In genomic region chr20:12068146-12068545, GRCh38 we compare ENCODE assay signal across 25 cellular contexts.
DNase-seq lines count a peak whose midpoint lies in the region; ATAC-seq and TF ChIP-seq lines count a peak whose summit lies in the region.
"Had no signal": no experiment of that assay in that cellular context is flagged by ENCODE, and none has a peak within 500 bp of the region (broad histone marks: within the 10 kb centered on the region; RNA-seq: fewer than 3 reads in every experiment).

No MANE protein-coding gene starts in this region.

- H3F3A ChIP-seq in GM23338 (replicated peaks; ENCODE audit: low read depth): no peaks in the 10 kb centered on the region

- H3K9ac ChIP-seq in NT2/D1 (ENCODE audit: insufficient read length, low read depth): no peak overlapping the region
- H3K9ac ChIP-seq in trophoblast cell (ENCODE audit: low read length): no peak overlapping the region
- H3K9ac ChIP-seq: BLaER1, SK-N-SH had no signal

- H3K4me3 Mint-ChIP-seq in GM23338: no peak overlapping the region
- H3K4me3 Mint-ChIP-seq in activated CD4-positive, alpha-beta T cell treated with anti-CD3 and anti-CD28 coated beads, Interleukin-2, amount 10 ng/mL, durations not matched to agents 7 days and 5 days: no peak overlapping the region
- H3K4me3 Mint-ChIP-seq in activated CD4-positive, alpha-beta T cell treated with anti-CD3 and anti-CD28 coated beads for 36 hours: no peak overlapping the region
- H3K4me3 Mint-ChIP-seq: activated B cell treated with CpG ODN at 0.5 μM for 24 hours; activated naive CD4-positive, alpha-beta T cell treated with anti-CD3 and anti-CD28 coated beads, Interleukin-2, amount 10 ng/mL, durations not matched to agents 7 days and 5 days; activated T-cell treated with anti-CD3 and anti-CD28 coated beads, Interleukin-2, amount 50 U/mL, for 24 hours; immature natural killer cell had no signal

- no peak overlapping the region; the same call in 1 of the 2 replicates for H3K27ac Mint-ChIP-seq in GM23338
- H3K27ac Mint-ChIP-seq in activated CD4-positive, alpha-beta T cell treated with anti-CD3 and anti-CD28 coated beads, Interleukin-2, amount 10 ng/mL, durations not matched to agents 7 days and 5 days: no peak overlapping the region
- H3K27ac Mint-ChIP-seq in activated CD4-positive, alpha-beta T cell treated with anti-CD3 and anti-CD28 coated beads for 36 hours: no peak overlapping the region
- H3K27ac Mint-ChIP-seq: activated B cell treated with CpG ODN at 0.5 μM for 24 hours; activated naive CD4-positive, alpha-beta T cell treated with anti-CD3 and anti-CD28 coated beads, Interleukin-2, amount 10 ng/mL, durations not matched to agents 7 days and 5 days; activated T-cell treated with anti-CD3 and anti-CD28 coated beads, Interleukin-2, amount 50 U/mL, for 24 hours; immature natural killer cell had no signal

- H2AK5ac ChIP-seq in trophoblast cell (ENCODE audit: low read length): no peak overlapping the region

- H3K27ac ChIP-seq in GM23338 (ENCODE audit: low read depth) (no peak overlapping the region), trophoblast cell (ENCODE audit: low read depth, low read length) (no peak overlapping the region)
- H3K27ac ChIP-seq: BLaER1, lower lobe of right lung had no signal

- H3K27me3 ChIP-seq in GM23338 (ENCODE audit: insufficient read depth): no peaks in the 10 kb centered on the region
- no peaks in the 10 kb centered on the region for H3K27me3 ChIP-seq in NT2/D1 (ENCODE audit: insufficient read depth, insufficient read length)
- H3K27me3 ChIP-seq in trophoblast cell (ENCODE audit: insufficient read depth, low read length): no peaks in the 10 kb centered on the region
- H3K27me3 ChIP-seq: BLaER1 had no signal

- no peak overlapping the region for H3K18ac ChIP-seq in trophoblast cell (ENCODE audit: low read length)

- ATAC-seq in GM23338: peak; percentile 68
- ATAC-seq in activated CD4-positive, alpha-beta T cell treated with anti-CD3 and anti-CD28 coated beads for 36 hours: no peak
- ATAC-seq: GM12878, lower lobe of right lung, Panc1 had no signal

- intact Hi-C loops in activated CD4-positive, alpha-beta T cell treated with anti-CD3 and anti-CD28 coated beads for 36 hours (cut with DNase I, micrococcal nuclease): no loop called here

- 0 out of 2 replicates have a peak, but pooled peaks cover 10% of the 10 kb centered on the region for H3K9me2 ChIP-seq in GM23338 (ENCODE audit: insufficient read depth)
- H3K9me2 ChIP-seq: SK-N-SH had no signal

- no peak overlapping the region for H3K23ac ChIP-seq in trophoblast cell (ENCODE audit: low read length)

- no CpG with 5 or more reads among the region's 2 CpGs for WGBS in trophoblast cell (ENCODE audit: extremely low coverage, insufficient coverage, insufficient read length)

- CTCF ChIA-PET in activated CD4-positive, alpha-beta T cell treated with anti-CD3 and anti-CD28 coated beads, Interleukin-2, amount 10 ng/mL, durations not matched to agents 7 days and 5 days (lab: Charles Lee): no interaction called here
- CTCF ChIA-PET in activated CD4-positive, alpha-beta T cell treated with anti-CD3 and anti-CD28 coated beads for 36 hours (lab: Charles Lee): no interaction called here

- no peaks in the 10 kb centered on the region for H3K79me2 ChIP-seq in GM23338 (replicated peaks; ENCODE audit: insufficient read depth)
- H3K79me2 ChIP-seq in trophoblast cell (ENCODE audit: control insufficient read depth, insufficient read depth, low read length, poor library complexity): no peaks in the 10 kb centered on the region

- H3K79me1 ChIP-seq in trophoblast cell (ENCODE audit: low read length): no peaks in the 10 kb centered on the region

- TF ChIP-seq CTCF in GM23338 (conservative IDR thresholded peaks at IDR 0.05; ENCODE audit: low read depth in 2 of 2): no peak
- TF ChIP-seq CTCF in fibroblast of villous mesenchyme (IDR thresholded peaks at IDR 0.05; ENCODE audit: insufficient read depth, low read depth, low read length): no peak

- H2AFZ ChIP-seq in GM23338: no peak overlapping the region
- H2AFZ ChIP-seq in trophoblast cell (ENCODE audit: insufficient read depth, low read length, poor library complexity): no peak overlapping the region

- no peak overlapping the region for H2BK5ac ChIP-seq in trophoblast cell (ENCODE audit: low read depth, low read length, poor library complexity)

- DNase-seq in GM23338 (ENCODE audit: low spot score) (peak; percentile 54), NT2/D1 (ENCODE audit: low read depth, low spot score) (peak; percentile 15), fibroblast of villous mesenchyme (ENCODE audit: low read depth) (peak; percentile 19), trophoblast cell (peak; percentile 14 to 52), NCI-H1417 treated with DMSO at 0.1 percent for 48 hours (lab: John Stamatoyannopoulos, UW) (no peak), NCI-H82 (lab: John Stamatoyannopoulos, UW) (no peak)
- DNase-seq in activated CD4-positive, alpha-beta T cell treated with anti-CD3 and anti-CD28 coated beads, Interleukin-2, amount 10 ng/mL, durations not matched to agents 7 days and 5 days: no peak
- DNase-seq in activated CD4-positive, alpha-beta T cell treated with anti-CD3 and anti-CD28 coated beads for 36 hours: no peak
- DNase-seq: activated B cell treated with CpG ODN at 0.5 μM for 24 hours; activated naive CD4-positive, alpha-beta T cell treated with anti-CD3 and anti-CD28 coated beads, Interleukin-2, amount 10 ng/mL, durations not matched to agents 7 days and 5 days; activated T-cell treated with anti-CD3 and anti-CD28 coated beads, Interleukin-2, amount 50 U/mL, for 24 hours; GDM1; head of caudate nucleus; immature natural killer cell; KG1; lower lobe of right lung; NCI-H1092; NCI-H2081; nucleus accumbens; retina; SK-N-SH; stimulated activated CD8-positive, alpha-beta memory T cell treated with anti-CD3 and anti-CD28 coated beads, Interleukin-4, amount 100 ng/mL, for 48 hours had no signal

- no peak overlapping the region for H4K12ac ChIP-seq in trophoblast cell (ENCODE audit: low read depth, low read length)

- no peak overlapping the region for H4K91ac ChIP-seq in trophoblast cell (ENCODE audit: low read depth, low read length)

- no peak overlapping the region for H3K4me2 ChIP-seq in GM23338
- peak overlapping the region; percentile 34 for H3K4me2 ChIP-seq in trophoblast cell (ENCODE audit: low read length)
- H3K4me2 ChIP-seq: BLaER1, SK-N-SH had no signal

- H4K8ac ChIP-seq in trophoblast cell (ENCODE audit: low read depth, low read length): no peak overlapping the region

- H4K20me1 ChIP-seq in GM23338 (replicated peaks; ENCODE audit: insufficient read depth): no peaks in the 10 kb centered on the region
- H4K20me1 ChIP-seq: BLaER1 had no signal

- H3K27me3 Mint-ChIP-seq in GM23338 (ENCODE audit: insufficient read depth, low read depth, poor library complexity): no peaks in the 10 kb centered on the region
- no peaks in the 10 kb centered on the region for H3K27me3 Mint-ChIP-seq in activated CD4-positive, alpha-beta T cell treated with anti-CD3 and anti-CD28 coated beads, Interleukin-2, amount 10 ng/mL, durations not matched to agents 7 days and 5 days
- H3K27me3 Mint-ChIP-seq in activated CD4-positive, alpha-beta T cell treated with anti-CD3 and anti-CD28 coated beads for 36 hours: no peaks in the 10 kb centered on the region
- H3K27me3 Mint-ChIP-seq: activated B cell treated with CpG ODN at 0.5 μM for 24 hours; activated naive CD4-positive, alpha-beta T cell treated with anti-CD3 and anti-CD28 coated beads, Interleukin-2, amount 10 ng/mL, durations not matched to agents 7 days and 5 days; activated T-cell treated with anti-CD3 and anti-CD28 coated beads, Interleukin-2, amount 50 U/mL, for 24 hours had no signal

- H3K36me3 Mint-ChIP-seq in GM23338 (ENCODE audit: low read depth): no peaks in the 10 kb centered on the region
- no peaks in the 10 kb centered on the region for H3K36me3 Mint-ChIP-seq in activated CD4-positive, alpha-beta T cell treated with anti-CD3 and anti-CD28 coated beads, Interleukin-2, amount 10 ng/mL, durations not matched to agents 7 days and 5 days (ENCODE audit: low read depth)
- H3K36me3 Mint-ChIP-seq in activated CD4-positive, alpha-beta T cell treated with anti-CD3 and anti-CD28 coated beads for 36 hours (ENCODE audit: low read depth): no peaks in the 10 kb centered on the region
- H3K36me3 Mint-ChIP-seq: activated naive CD4-positive, alpha-beta T cell treated with anti-CD3 and anti-CD28 coated beads, Interleukin-2, amount 10 ng/mL, durations not matched to agents 7 days and 5 days had no signal

- H3K4me1 Mint-ChIP-seq in GM23338: peaks cover 18% of the 10 kb centered on the region; the same call in 2 of the 3 replicates
- H3K4me1 Mint-ChIP-seq in activated CD4-positive, alpha-beta T cell treated with anti-CD3 and anti-CD28 coated beads, Interleukin-2, amount 10 ng/mL, durations not matched to agents 7 days and 5 days: no peaks in the 10 kb centered on the region
- H3K4me1 Mint-ChIP-seq in activated CD4-positive, alpha-beta T cell treated with anti-CD3 and anti-CD28 coated beads for 36 hours: no peaks in the 10 kb centered on the region
- H3K4me1 Mint-ChIP-seq: activated B cell treated with CpG ODN at 0.5 μM for 24 hours; activated naive CD4-positive, alpha-beta T cell treated with anti-CD3 and anti-CD28 coated beads, Interleukin-2, amount 10 ng/mL, durations not matched to agents 7 days and 5 days; immature natural killer cell had no signal

- H3K14ac ChIP-seq in trophoblast cell (ENCODE audit: low read length): no peak overlapping the region

- no peaks in the 10 kb centered on the region for H3K36me3 ChIP-seq in GM23338 (ENCODE audit: insufficient read depth)
- no peaks in the 10 kb centered on the region for H3K36me3 ChIP-seq in NT2/D1 (ENCODE audit: insufficient read depth, insufficient read length, low read length)
- H3K36me3 ChIP-seq in trophoblast cell (ENCODE audit: control insufficient read depth in 1 of 2, insufficient read depth in 2 of 2, low read length in 2 of 2): no peaks in the 10 kb centered on the region
- H3K36me3 ChIP-seq: lower lobe of right lung had no signal

- peaks cover 8% of the 10 kb centered on the region; the same call in 1 of the 3 replicates for H3K9me3 Mint-ChIP-seq in GM23338
- H3K9me3 Mint-ChIP-seq in activated CD4-positive, alpha-beta T cell treated with anti-CD3 and anti-CD28 coated beads, Interleukin-2, amount 10 ng/mL, durations not matched to agents 7 days and 5 days: peaks cover 2% of the 10 kb centered on the region
- H3K9me3 Mint-ChIP-seq in activated CD4-positive, alpha-beta T cell treated with anti-CD3 and anti-CD28 coated beads for 36 hours (ENCODE audit: low read depth): no peaks in the 10 kb centered on the region
- H3K9me3 Mint-ChIP-seq: activated T-cell treated with anti-CD3 and anti-CD28 coated beads, Interleukin-2, amount 50 U/mL, for 24 hours had no signal

- H3K9me3 ChIP-seq in NT2/D1 (ENCODE audit: insufficient read depth, low read length) (peaks cover 18% of the 10 kb centered on the region; the same call in 1 of the 2 replicates), trophoblast cell (ENCODE audit: insufficient read depth, low read depth, low read length) (peaks cover 7% of the 10 kb centered on the region)
- H3K9me3 ChIP-seq: lower lobe of right lung, SK-N-SH had no signal

- H3K4me1 ChIP-seq in GM23338 (ENCODE audit: insufficient read depth): no peaks in the 10 kb centered on the region
- no peaks in the 10 kb centered on the region for H3K4me1 ChIP-seq in NT2/D1 (ENCODE audit: insufficient read depth, insufficient read length)
- peaks cover 9 to 13% of the 10 kb centered on the region in 2 experiments for H3K4me1 ChIP-seq in trophoblast cell (ENCODE audit: control insufficient read depth in 1 of 2, insufficient read depth in 2 of 2, low read length in 2 of 2)
- H3K4me1 ChIP-seq: lower lobe of right lung had no signal

- H3K4me3 ChIP-seq in GM23338 (no peak overlapping the region), NT2/D1 (ENCODE audit: insufficient read length, low read depth) (no peak overlapping the region), fibroblast of villous mesenchyme (ENCODE audit: low read depth, low read length) (no peak overlapping the region), trophoblast cell (ENCODE audit: low read depth, low read length) (no peak overlapping the region)
- H3K4me3 ChIP-seq: BLaER1, GM12878, lower lobe of right lung had no signal

- POLR2A ChIA-PET in activated CD4-positive, alpha-beta T cell treated with anti-CD3 and anti-CD28 coated beads, Interleukin-2, amount 10 ng/mL, durations not matched to agents 7 days and 5 days (lab: Charles Lee): no interaction called here
- POLR2A ChIA-PET in activated CD4-positive, alpha-beta T cell treated with anti-CD3 and anti-CD28 coated beads for 36 hours (lab: Charles Lee): no interaction called here

- H2BK12ac ChIP-seq in trophoblast cell (ENCODE audit: low read length): no peak overlapping the region

- no peak overlapping the region for H2BK120ac ChIP-seq in trophoblast cell (ENCODE audit: insufficient read depth, low read length, poor library complexity)

- H3K4ac ChIP-seq in trophoblast cell (ENCODE audit: low read depth, low read length): no peak overlapping the region

Comparison
In these comparisons a context has a peak if more than half of its experiments do, and no peak if none do; other contexts are left out.
1. DNase-seq: peak in GM23338 (single experiment), NT2/D1 (single experiment), fibroblast of villous mesenchyme (single experiment) and trophoblast cell (2 of 2); none in activated CD4-positive, alpha-beta T cell treated with anti-CD3 and anti-CD28 coated beads, Interleukin-2, amount 10 ng/mL, durations not matched to agents 7 days and 5 days (single experiment), activated CD4-positive, alpha-beta T cell treated with anti-CD3 and anti-CD28 coated beads for 36 hours (single experiment), NCI-H1417 treated with DMSO at 0.1 percent for 48 hours (single experiment) and NCI-H82 (single experiment).